1 cellular context compared by ENCODE assay signal in the genomic region with DNA sequence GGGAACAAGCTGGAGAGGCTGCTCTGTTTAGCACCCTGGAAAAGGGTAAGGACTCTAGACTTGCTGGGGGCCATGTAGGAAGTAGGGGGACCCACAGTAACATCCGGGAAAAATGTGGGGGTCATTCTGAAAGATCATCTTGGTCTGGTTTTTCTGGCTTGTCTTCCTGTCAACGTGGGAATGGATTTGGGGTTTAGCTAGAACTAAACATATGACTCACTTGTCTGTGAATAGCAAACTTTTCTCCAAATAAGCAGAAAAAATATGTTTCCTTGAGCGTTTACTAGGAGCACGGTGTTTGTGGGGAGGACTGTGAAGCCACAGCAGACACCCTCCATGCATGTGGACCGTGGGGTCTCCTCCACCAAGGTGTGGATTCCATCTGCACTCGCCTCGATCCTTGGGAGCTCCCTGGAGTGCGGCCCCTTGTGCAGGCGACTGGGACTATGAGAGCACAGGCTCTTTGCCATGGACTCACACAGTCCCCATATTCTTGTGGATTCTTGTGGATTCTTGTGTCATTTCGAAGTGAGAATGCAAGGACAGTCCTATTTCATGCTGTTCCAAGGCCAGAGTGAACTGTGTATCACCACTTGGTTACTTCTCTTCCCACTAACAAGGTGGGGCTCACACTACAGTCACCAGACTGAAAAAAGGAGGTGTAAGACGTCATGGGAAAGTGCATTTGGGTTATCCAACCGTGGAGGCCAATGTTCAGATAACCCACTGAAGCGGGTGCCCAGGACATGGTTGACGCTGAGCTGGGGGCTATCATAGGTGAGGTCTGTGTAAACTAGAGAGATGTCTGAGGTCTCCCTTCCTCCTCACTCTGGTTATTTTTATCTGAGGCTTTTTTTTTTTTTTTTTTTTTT.
TF ChIP-seq lines count a peak whose summit lies in the region.

No MANE protein-coding gene starts in this region.

TF ChIP-seq in K562, 482 proteins besides CTCF, POLR2A, EP300 and RAD21:
- TF ChIP-seq C11orf30 (IDR thresholded peaks at IDR 0.05; ENCODE audit: low read depth) (no peak), XRCC5 (IDR thresholded peaks at IDR 0.05; ENCODE audit: low read depth, low read length) (no peak), NR2F6 (CRISPR knock-in tag; IDR thresholded peaks at IDR 0.05) (no peak), GATAD2B (IDR thresholded peaks at IDR 0.05; ENCODE audit: borderline replicate concordance) (no peak), SIRT6 (IDR thresholded peaks at IDR 0.05; ENCODE audit: low read depth, low read length) (no peak), ZNF707 (CRISPR knock-in tag; conservative IDR thresholded peaks at IDR 0.05) (no peak), TCF7 (IDR thresholded peaks at IDR 0.05; ENCODE audit: borderline replicate concordance) (no peak), BRF1 (IDR thresholded peaks at IDR 0.05; ENCODE audit: borderline replicate concordance, extremely low read depth, insufficient read length) (no peak), NONO (IDR thresholded peaks at IDR 0.05; ENCODE audit: low read depth in 2 of 2, low read length in 1 of 2) (no peak), TSC22D4 (tag; IDR thresholded peaks at IDR 0.05) (no peak), EP400 (IDR thresholded peaks at IDR 0.05) (no peak), SIN3B (IDR thresholded peaks at IDR 0.05; ENCODE audit: low read depth) (no peak), MXI1 (IDR thresholded peaks at IDR 0.05; ENCODE audit: low read depth, low read length) (no peak), HMG20B (CRISPR knock-in tag; IDR thresholded peaks at IDR 0.05) (no peak), TRIM24 (IDR thresholded peaks at IDR 0.05) (no peak), SRSF1 (IDR thresholded peaks at IDR 0.05; ENCODE audit: low read depth, low read length) (no peak), HDAC1 (IDR thresholded peaks at IDR 0.05) (no peak), FOXJ2 (tag; IDR thresholded peaks at IDR 0.05) (no peak), ZNF766 (CRISPR knock-in tag; conservative IDR thresholded peaks at IDR 0.05) (no peak)
- TF ChIP-seq, protein P1, sequence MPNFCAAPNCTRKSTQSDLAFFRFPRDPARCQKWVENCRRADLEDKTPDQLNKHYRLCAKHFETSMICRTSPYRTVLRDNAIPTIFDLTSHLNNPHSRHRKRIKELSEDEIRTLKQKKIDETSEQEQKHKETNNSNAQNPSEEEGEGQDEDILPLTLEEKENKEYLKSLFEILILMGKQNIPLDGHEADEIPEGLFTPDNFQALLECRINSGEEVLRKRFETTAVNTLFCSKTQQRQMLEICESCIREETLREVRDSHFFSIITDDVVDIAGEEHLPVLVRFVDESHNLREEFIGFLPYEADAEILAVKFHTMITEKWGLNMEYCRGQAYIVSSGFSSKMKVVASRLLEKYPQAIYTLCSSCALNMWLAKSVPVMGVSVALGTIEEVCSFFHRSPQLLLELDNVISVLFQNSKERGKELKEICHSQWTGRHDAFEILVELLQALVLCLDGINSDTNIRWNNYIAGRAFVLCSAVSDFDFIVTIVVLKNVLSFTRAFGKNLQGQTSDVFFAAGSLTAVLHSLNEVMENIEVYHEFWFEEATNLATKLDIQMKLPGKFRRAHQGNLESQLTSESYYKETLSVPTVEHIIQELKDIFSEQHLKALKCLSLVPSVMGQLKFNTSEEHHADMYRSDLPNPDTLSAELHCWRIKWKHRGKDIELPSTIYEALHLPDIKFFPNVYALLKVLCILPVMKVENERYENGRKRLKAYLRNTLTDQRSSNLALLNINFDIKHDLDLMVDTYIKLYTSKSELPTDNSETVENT (CRISPR knock-in tag; IDR thresholded peaks at IDR 0.05): no peak
